In genomic region chr12:70227911-70228310, GRCh38 we compare ENCODE assay signal across 18 cellular contexts.
"Had no signal": no experiment of that assay in that cellular context is flagged by ENCODE, and none has a peak within 500 bp of the region (broad histone marks: within the 10 kb centered on the region; RNA-seq: fewer than 3 reads in every experiment).

No MANE protein-coding gene starts in this region.

- DNase-seq: activated CD4-positive, alpha-beta T cell treated with anti-CD3 and anti-CD28 coated beads for 36 hours; activated CD4-positive, CD25-positive, alpha-beta regulatory T cell; activated CD8-positive, alpha-beta memory T cell treated with anti-CD3 and anti-CD28 coated beads, Interleukin-2, amount 10 ng/mL, durations not matched to agents 7 days and 5 days; activated CD8-positive, alpha-beta T cell treated with anti-CD3 and anti-CD28 coated beads, Interleukin-2, amount 10 ng/mL, durations not matched to agents 7 days and 5 days; activated naive CD4-positive, alpha-beta T cell; activated T-cell treated with anti-CD3 and anti-CD28 coated beads, Interleukin-2, amount 50 U/mL, for 72 hours; cerebellar nuclear complex; kidney glomerular epithelial cell; lower lobe of right lung; mesendoderm; sigmoid colon; stimulated activated CD4-positive, alpha-beta T cell treated with anti-CD3 and anti-CD28 coated beads, Interleukin-2, amount 100 ng/mL, for 24 hours; stimulated activated naive CD4-positive, alpha-beta T cell; testis; transverse colon had no signal

- H3K27ac ChIP-seq: coronary artery, lower lobe of right lung, prostate gland, sigmoid colon, testis, transverse colon had no signal

- H3K27me3 ChIP-seq: sigmoid colon, testis, transverse colon had no signal

- H3K9me3 ChIP-seq: lower lobe of right lung, prostate gland, sigmoid colon, testis, transverse colon had no signal

- H3K36me3 ChIP-seq: lower lobe of right lung, prostate gland, sigmoid colon, transverse colon had no signal

- H3K4me3 ChIP-seq: coronary artery, lower lobe of right lung, prostate gland, sigmoid colon, smooth muscle cell, testis, transverse colon had no signal

- H3K4me1 ChIP-seq: lower lobe of right lung, prostate gland, sigmoid colon, testis had no signal
